ENCODE assay signal across 12 cellular contexts in genomic region chr14:27049611-27050172, GRCh38.
"Had no signal": no experiment of that assay in that cellular context is flagged by ENCODE, and none has a peak within 500 bp of the region (broad histone marks: within the 10 kb centered on the region; RNA-seq: fewer than 3 reads in every experiment).

No MANE protein-coding gene starts in this region.

- H3K4me1 Mint-ChIP-seq: activated naive CD4-positive, alpha-beta T cell treated with anti-CD3 and anti-CD28 coated beads, Interleukin-2, amount 10 ng/mL, durations not matched to agents 7 days and 5 days; activated T-helper 17 cell treated with anti-CD3 and anti-CD28 coated beads, Interleukin-2, amount 50 U/mL, for 72 hours; naive B cell; stimulated activated naive CD8-positive, alpha-beta T cell treated with anti-CD3 and anti-CD28 coated beads, Interleukin-15, amount 100 ng/mL, for 72 hours; WTC11 had no signal

- ATAC-seq: activated CD8-positive, alpha-beta T cell treated with anti-CD3 and anti-CD28 coated beads, Interleukin-2, amount 10 ng/mL, durations not matched to agents 7 days and 5 days; activated T-helper 17 cell treated with anti-CD3 and anti-CD28 coated beads, Interleukin-2, amount 50 U/mL, for 72 hours; lower lobe of right lung; stimulated activated naive CD8-positive, alpha-beta T cell treated with anti-CD3 and anti-CD28 coated beads, Interleukin-15, amount 100 ng/mL, for 72 hours; WTC11 had no signal

- H3K27me3 Mint-ChIP-seq: activated naive CD4-positive, alpha-beta T cell treated with anti-CD3 and anti-CD28 coated beads, Interleukin-2, amount 10 ng/mL, durations not matched to agents 7 days and 5 days; activated T-helper 17 cell treated with anti-CD3 and anti-CD28 coated beads, Interleukin-2, amount 50 U/mL, for 72 hours; naive B cell; stimulated activated naive CD8-positive, alpha-beta T cell treated with anti-CD3 and anti-CD28 coated beads, Interleukin-15, amount 100 ng/mL, for 72 hours had no signal

- H3K4me3 Mint-ChIP-seq: activated CD8-positive, alpha-beta T cell treated with anti-CD3 and anti-CD28 coated beads, Interleukin-2, amount 10 ng/mL, durations not matched to agents 7 days and 5 days; activated naive CD4-positive, alpha-beta T cell treated with anti-CD3 and anti-CD28 coated beads, Interleukin-2, amount 10 ng/mL, durations not matched to agents 7 days and 5 days; activated T-helper 17 cell treated with anti-CD3 and anti-CD28 coated beads, Interleukin-2, amount 50 U/mL, for 72 hours; naive B cell; stimulated activated naive CD8-positive, alpha-beta T cell treated with anti-CD3 and anti-CD28 coated beads, Interleukin-15, amount 100 ng/mL, for 72 hours; WTC11 had no signal

- H3K36me3 Mint-ChIP-seq: activated naive CD4-positive, alpha-beta T cell treated with anti-CD3 and anti-CD28 coated beads, Interleukin-2, amount 10 ng/mL, durations not matched to agents 7 days and 5 days; naive B cell had no signal

- H3K27ac Mint-ChIP-seq: activated CD8-positive, alpha-beta T cell treated with anti-CD3 and anti-CD28 coated beads, Interleukin-2, amount 10 ng/mL, durations not matched to agents 7 days and 5 days; activated naive CD4-positive, alpha-beta T cell treated with anti-CD3 and anti-CD28 coated beads, Interleukin-2, amount 10 ng/mL, durations not matched to agents 7 days and 5 days; activated T-helper 17 cell treated with anti-CD3 and anti-CD28 coated beads, Interleukin-2, amount 50 U/mL, for 72 hours; naive B cell; stimulated activated naive CD8-positive, alpha-beta T cell treated with anti-CD3 and anti-CD28 coated beads, Interleukin-15, amount 100 ng/mL, for 72 hours; WTC11 had no signal

- DNase-seq: activated CD4-positive, alpha-beta T cell treated with anti-CD3 and anti-CD28 coated beads for 48 hours; activated CD8-positive, alpha-beta memory T cell treated with anti-CD3 and anti-CD28 coated beads, Interleukin-2, amount 50 U/mL, for 48 hours; activated CD8-positive, alpha-beta T cell treated with anti-CD3 and anti-CD28 coated beads, Interleukin-2, amount 10 ng/mL, durations not matched to agents 7 days and 5 days; activated naive CD4-positive, alpha-beta T cell treated with anti-CD3 and anti-CD28 coated beads, Interleukin-2, amount 10 ng/mL, durations not matched to agents 7 days and 5 days; lower lobe of right lung; midbrain; naive B cell; posterior cingulate gyrus; stimulated activated CD4-positive, alpha-beta T cell treated with anti-CD3 and anti-CD28 coated beads, Interleukin-4, amount 100 ng/mL, for 4 hours; stimulated activated naive CD8-positive, alpha-beta T cell treated with anti-CD3 and anti-CD28 coated beads, Interleukin-15, amount 100 ng/mL, for 72 hours had no signal
